23 cellular contexts compared by ENCODE assay signal in genomic region chr7:148319316-148319808, GRCh38.
"Had no signal": no experiment of that assay in that cellular context is flagged by ENCODE, and none has a peak within 500 bp of the region (broad histone marks: within the 10 kb centered on the region; RNA-seq: fewer than 3 reads in every experiment).

No MANE protein-coding gene starts in this region.

- H3K27me3 ChIP-seq: dorsolateral prefrontal cortex, gastrocnemius medialis, neutrophil, pancreas, thyroid gland, upper lobe of left lung had no signal

- H3K4me3 ChIP-seq: dorsolateral prefrontal cortex, gastrocnemius medialis, lung, mucosa of descending colon, pancreas, smooth muscle cell, thyroid gland, upper lobe of left lung had no signal

- H3K27ac ChIP-seq: dorsolateral prefrontal cortex, epithelial cell of prostate, gastrocnemius medialis, neutrophil, pancreas, thyroid gland, upper lobe of left lung had no signal

- DNase-seq: dorsolateral prefrontal cortex; effector CD4-positive, alpha-beta T cell; foreskin fibroblast; gastrocnemius medialis; head of caudate nucleus; mucosa of descending colon; naive B cell; pancreas; stimulated activated CD4-positive, alpha-beta T cell treated with anti-CD3 and anti-CD28 coated beads, Interleukin-12 subunit alpha, Interleukin-12 subunit beta, amount 100 ng/mL, for 4 hours; stimulated activated CD4-positive, alpha-beta T cell treated with anti-CD3 and anti-CD28 coated beads, Interleukin-1b, Interleukin-23, amount 100 ng/mL, for 48 hours; stimulated activated CD4-positive, alpha-beta T cell treated with anti-CD3 and anti-CD28 coated beads, Interleukin-4, amount 100 ng/mL, for 1 hour; stimulated activated CD8-positive, alpha-beta memory T cell treated with anti-CD3 and anti-CD28 coated beads, Interleukin-4, amount 100 ng/mL, for 48 hours; stimulated activated naive CD4-positive, alpha-beta T cell; stimulated activated naive CD8-positive, alpha-beta T cell treated with anti-CD3 and anti-CD28 coated beads, Interleukin-15, amount 100 ng/mL, for 72 hours; thyroid gland; upper lobe of left lung had no signal

- H3K36me3 ChIP-seq: gastrocnemius medialis, neutrophil, pancreas, thyroid gland, upper lobe of left lung had no signal

- H3K9me3 ChIP-seq: gastrocnemius medialis, mucosa of descending colon, neutrophil, pancreas, thyroid gland, upper lobe of left lung had no signal

- ATAC-seq: esophagus mucosa; gastrocnemius medialis; mucosa of descending colon; natural killer cell treated with Interleukin-12 subunit alpha and Interleukin-12 subunit beta and Interleukin-15 and Interleukin-18, amount 100 ng/mL, for 72 hours; sciatic nerve; stimulated activated naive CD8-positive, alpha-beta T cell treated with anti-CD3 and anti-CD28 coated beads, Interleukin-15, amount 100 ng/mL, for 72 hours had no signal

- H3K4me1 ChIP-seq: gastrocnemius medialis, pancreas, thyroid gland, upper lobe of left lung had no signal
